In the genomic region with DNA sequence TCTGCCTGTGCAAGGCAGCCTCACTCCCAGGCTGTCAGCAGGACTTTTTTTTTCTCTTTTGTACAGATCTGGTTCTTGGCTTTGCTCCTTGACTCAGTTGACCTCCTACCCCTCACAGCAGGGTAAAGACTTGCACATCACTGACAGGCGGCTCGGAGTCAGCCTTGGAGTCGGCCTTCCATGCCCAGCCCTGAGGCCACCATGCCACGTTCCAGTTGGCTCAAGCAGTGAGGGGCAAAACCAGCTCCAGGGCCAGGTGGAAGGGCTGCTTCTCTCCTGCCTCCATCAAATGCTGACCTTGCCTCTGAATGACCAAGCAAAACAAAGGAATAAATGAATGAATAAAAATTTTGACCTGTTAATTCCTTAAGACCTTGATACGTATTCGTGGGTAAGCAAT, we compare ENCODE assay signal across 17 cellular contexts. TPM values are rescaled to one million over a fixed set of nuclear protein-coding genes. Genes with fewer than 3 reads are reported as not detected.
DNase-seq lines count a peak whose midpoint lies in the region; ATAC-seq, FAIRE-seq and TF ChIP-seq lines count a peak whose summit lies in the region.
"Had no signal": no experiment of that assay in that cellular context is flagged by ENCODE, and none has a peak within 500 bp of the region (broad histone marks: within the 10 kb centered on the region; RNA-seq: fewer than 3 reads in every experiment).

No MANE protein-coding gene starts in this region.

- H3K4me1 Mint-ChIP-seq in endodermal cell: no peaks in the 10 kb centered on the region
- H3K4me1 Mint-ChIP-seq: B cell, GM23338 had no signal

- peaks cover 16% of the 10 kb centered on the region for H3K9me3 Mint-ChIP-seq in endodermal cell
- H3K9me3 Mint-ChIP-seq: CD4-positive, alpha-beta T cell had no signal

- H3F3A ChIP-seq in SK-N-SH (replicated peaks; ENCODE audit: insufficient read depth): no peaks in the 10 kb centered on the region

- H3K27ac ChIP-seq in right lobe of liver (no peak overlapping the region), HepG2 (ENCODE audit: extremely low read length, insufficient read depth, low read length) (no peak overlapping the region), endodermal cell (ENCODE audit: low read depth, low read length) (no peak overlapping the region), osteoblast (ENCODE audit: low read depth, low read length) (no peak overlapping the region), upper lobe of right lung (no peak overlapping the region), SK-N-SH (ENCODE audit: low read depth in 2 of 2, low read length in 1 of 2) (no peak overlapping the region)

- no peak for ATAC-seq in right lobe of liver
- ATAC-seq in HepG2: no peak
- ATAC-seq in upper lobe of right lung: no peak
- no peak for ATAC-seq in HG03135 (IDR thresholded peaks at IDR 0.05; ENCODE audit: unreplicated experiment)
- ATAC-seq in SK-N-SH treated with all-trans-retinoic acid at 6 μM for 48 hours: no peak
- ATAC-seq: GM12878, GM23338 had no signal

- H3K9me2 ChIP-seq in SK-N-SH: no peaks in the 10 kb centered on the region

- H3K9ac ChIP-seq in HepG2 (ENCODE audit: insufficient read depth, low read depth, low read length) (no peak overlapping the region), endodermal cell (ENCODE audit: extremely low read depth, low read length, poor library complexity, severe bottlenecking) (no peak overlapping the region), SK-N-SH (no peak overlapping the region)

- TF ChIP-seq POLR2A in right lobe of liver (IDR thresholded peaks at IDR 0.05) (no peak), HepG2 (IDR thresholded peaks at IDR 0.05; ENCODE audit: insufficient read depth in 1 of 2, low read depth in 2 of 2, low read length in 2 of 2) (no peak)

- TF ChIP-seq EP300 in HepG2 (IDR thresholded peaks at IDR 0.05; ENCODE audit: low read depth in 2 of 2, low read length in 2 of 2): no peak
- no peak for TF ChIP-seq EP300 in HepG2 (CRISPR knock-in tag; IDR thresholded peaks at IDR 0.05; ENCODE audit: borderline replicate concordance)
- TF ChIP-seq EP300 in SK-N-SH (IDR thresholded peaks at IDR 0.05; ENCODE audit: borderline replicate concordance in 1 of 2, low read depth in 1 of 2, low read length in 1 of 2): no peak

- POLR2A ChIA-PET in HepG2 (lab: Yijun Ruan, JAX): no interaction called here
- POLR2A ChIA-PET in SK-N-SH (lab: Yijun Ruan, JAX): no interaction called here

- no TSS peak for BruUV-seq in HepG2 (replicated peaks; lab: Mats Ljungman, UMichigan)

- CTCF ChIA-PET in HepG2 (lab: Yijun Ruan, JAX; ENCODE audit: low intra/inter-chr PET ratio, low total read pairs): no interaction called here
- CTCF ChIA-PET in SK-N-SH (lab: Yijun Ruan, JAX): no interaction called here

- H3K4me2 ChIP-seq in HepG2 (ENCODE audit: low read depth, low read length) (no peak overlapping the region), osteoblast (ENCODE audit: insufficient read depth, low read length) (no peak overlapping the region), SK-N-SH (no peak overlapping the region)
- H3K4me2 ChIP-seq: GM23338 had no signal

- H3K27me3 ChIP-seq in right lobe of liver: no peaks in the 10 kb centered on the region
- peaks cover 8 to 23% of the 10 kb centered on the region in 2 experiments; a peak in 3 of 5 replicates for H3K27me3 ChIP-seq in HepG2 (ENCODE audit: control insufficient read depth in 1 of 2, insufficient read depth in 2 of 2, low read length in 2 of 2)
- H3K27me3 ChIP-seq in endodermal cell (ENCODE audit: control insufficient read depth, insufficient read depth, low read length, poor library complexity, severe bottlenecking): no peaks in the 10 kb centered on the region
- H3K27me3 ChIP-seq in osteoblast (ENCODE audit: insufficient read depth, low read length): no peaks in the 10 kb centered on the region
- no peaks in the 10 kb centered on the region for H3K27me3 ChIP-seq in upper lobe of right lung
- H3K27me3 ChIP-seq in SK-N-SH (ENCODE audit: insufficient read depth): no peaks in the 10 kb centered on the region

- TF ChIP-seq CTCF in right lobe of liver (IDR thresholded peaks at IDR 0.05) (no peak), HepG2 (CRISPR knock-in tag; IDR thresholded peaks at IDR 0.05) (no peak), endodermal cell (conservative IDR thresholded peaks at IDR 0.05) (no peak), osteoblast (IDR thresholded peaks at IDR 0.05; ENCODE audit: extremely low read depth, low read depth, low read length) (no peak), upper lobe of right lung (IDR thresholded peaks at IDR 0.05) (no peak), SK-N-SH (IDR thresholded peaks at IDR 0.05) (no peak)

- H3K4me3 Mint-ChIP-seq in endodermal cell: no peak overlapping the region
- H3K4me3 Mint-ChIP-seq: B cell; CD4-positive, alpha-beta T cell; GM23338 had no signal

- no peaks in the 10 kb centered on the region for H3K4me1 ChIP-seq in right lobe of liver
- no peaks in the 10 kb centered on the region for H3K4me1 ChIP-seq in HepG2 (ENCODE audit: insufficient read depth, low read length)
- no peaks in the 10 kb centered on the region for H3K4me1 ChIP-seq in endodermal cell (ENCODE audit: control insufficient read depth, insufficient read depth, low read length)
- H3K4me1 ChIP-seq in osteoblast (ENCODE audit: insufficient read depth, low read length): no peaks in the 10 kb centered on the region
- H3K4me1 ChIP-seq in upper lobe of right lung: no peaks in the 10 kb centered on the region
- H3K4me1 ChIP-seq in SK-N-SH (ENCODE audit: control insufficient read depth in 1 of 2, insufficient read depth in 2 of 2, low read depth in 1 of 2, low read length in 1 of 2): peaks cover 0 to 12% of the 10 kb centered on the region in 2 experiments; a peak in 1 of 4 replicates

- WGBS in right lobe of liver (ENCODE audit: insufficient coverage, low coverage, low lambda C conversion rate, missing lambda C conversion rate): 93% methylated on average over 3 of the region's 6 CpGs
- 19% methylated on average over 6 of the region's 6 CpGs for WGBS in HepG2 (ENCODE audit: low lambda C conversion rate)
- WGBS in endodermal cell (ENCODE audit: insufficient coverage in 1 of 2, insufficient read length in 1 of 2), 2 experiments: 70 to 79% methylated on average over 5 to 6 of the region's 6 CpGs
- 78% methylated on average over 6 of the region's 6 CpGs for WGBS in SK-N-SH (ENCODE audit: low lambda C conversion rate)

- H3K79me2 ChIP-seq in HepG2 (ENCODE audit: insufficient read depth, low read length) (no peaks in the 10 kb centered on the region), osteoblast (ENCODE audit: insufficient read depth, low read length) (no peaks in the 10 kb centered on the region), SK-N-SH (ENCODE audit: insufficient read depth) (no peaks in the 10 kb centered on the region)

- H4K20me1 ChIP-seq in HepG2 (ENCODE audit: insufficient read depth, low read length): no peaks in the 10 kb centered on the region
- no peaks in the 10 kb centered on the region for H4K20me1 ChIP-seq in osteoblast (ENCODE audit: insufficient read depth, low read length)
- no peaks in the 10 kb centered on the region for H4K20me1 ChIP-seq in SK-N-SH (ENCODE audit: insufficient read depth)

- no peak overlapping the region for H2AFZ ChIP-seq in HepG2 (ENCODE audit: low read length)
- H2AFZ ChIP-seq in osteoblast (ENCODE audit: low read length): no peak overlapping the region
- H2AFZ ChIP-seq in SK-N-SH (ENCODE audit: low read depth): no peak overlapping the region
- H2AFZ ChIP-seq: GM23338 had no signal

- H3K27me3 Mint-ChIP-seq in endodermal cell (ENCODE audit: insufficient read depth): no peaks in the 10 kb centered on the region
- H3K27me3 Mint-ChIP-seq: B cell; CD4-positive, alpha-beta T cell had no signal

- no peak overlapping the region for H3K4me3 ChIP-seq in right lobe of liver
- no peak overlapping the region for H3K4me3 ChIP-seq in HepG2 (replicated peaks in 1 of 3; ENCODE audit: insufficient read depth in 1 of 3, low read depth in 2 of 3, low read length in 3 of 3)
- no peak overlapping the region for H3K4me3 ChIP-seq in endodermal cell (ENCODE audit: low read length)
- H3K4me3 ChIP-seq in osteoblast (ENCODE audit: insufficient read depth, low read length): no peak overlapping the region
- H3K4me3 ChIP-seq in upper lobe of right lung: no peak overlapping the region
- no peak overlapping the region for H3K4me3 ChIP-seq in SK-N-SH (ENCODE audit: low read depth in 2 of 2, low read length in 1 of 2)
- H3K4me3 ChIP-seq: GM12878, GM23338 had no signal

- no peaks in the 10 kb centered on the region for H3K36me3 ChIP-seq in right lobe of liver
- H3K36me3 ChIP-seq in HepG2 (replicated peaks in 1 of 2; ENCODE audit: control insufficient read depth in 1 of 2, insufficient read depth in 2 of 2, low read length in 2 of 2): no peaks in the 10 kb centered on the region
- H3K36me3 ChIP-seq in endodermal cell (ENCODE audit: control insufficient read depth, insufficient read depth, low read length): no peaks in the 10 kb centered on the region
- H3K36me3 ChIP-seq in osteoblast (ENCODE audit: insufficient read depth, low read length): no peaks in the 10 kb centered on the region
- no peaks in the 10 kb centered on the region for H3K36me3 ChIP-seq in upper lobe of right lung
- no peaks in the 10 kb centered on the region for H3K36me3 ChIP-seq in SK-N-SH (replicated peaks in 1 of 2; ENCODE audit: control insufficient read depth in 1 of 2, insufficient read depth in 2 of 2, low read length in 1 of 2)

- intact Hi-C loops in right lobe of liver (cut with DNase I) (no loop called here), HepG2 (cut with micrococcal nuclease; ENCODE audit: unreplicated experiment) (no loop called here), upper lobe of right lung (cut with DNase I) (no loop called here)

- H3K27ac Mint-ChIP-seq in endodermal cell: no peak overlapping the region
- H3K27ac Mint-ChIP-seq: B cell; CD4-positive, alpha-beta T cell; GM23338 had no signal

- peaks cover 18% of the 10 kb centered on the region for H3K36me3 Mint-ChIP-seq in endodermal cell (ENCODE audit: low read depth)

- in situ Hi-C loops in HepG2 (cut with HindIII; ENCODE audit: extremely low pct_ligation_motif_present, low pct_unique_long_range_greater_than_20kb): loop anchor here (10.0 kb wide), 1 partner anchor 46 kb away; no protein-coding TSS in a partner anchor

- TF ChIP-seq RAD21 in HepG2 (CRISPR knock-in tag; IDR thresholded peaks at IDR 0.05) (no peak), SK-N-SH (IDR thresholded peaks at IDR 0.05; ENCODE audit: low read length) (no peak)

- DNase-seq in right lobe of liver (peak in 2 of 3 donors; percentile 17 to 27), HepG2 (ENCODE audit: low spot score) (no peak), endodermal cell (peak; percentile 35), osteoblast (ENCODE audit: insufficient read length, low spot score, missing footprints) (peak; percentile 75), upper lobe of right lung (peak; percentile 44), SK-N-SH (no peak)
- DNase-seq: C1 segment of cervical spinal cord, DMS79, H7 had no signal

- FAIRE-seq in HepG2 (lab: Jason Lieb, UNC): no peak
- FAIRE-seq: A204.1, GM12878, GM18507 had no signal

- H3K9me3 ChIP-seq in right lobe of liver: peaks cover 0 to 9% (median 0%) of the 10 kb centered on the region in 4 donors
- peaks cover 10% of the 10 kb centered on the region for H3K9me3 ChIP-seq in HepG2 (ENCODE audit: low read length)
- H3K9me3 ChIP-seq in endodermal cell (ENCODE audit: control insufficient read depth, low read length): peaks cover 7% of the 10 kb centered on the region
- H3K9me3 ChIP-seq in osteoblast (ENCODE audit: low read depth, low read length): peaks cover 8% of the 10 kb centered on the region
- peaks cover 6% of the 10 kb centered on the region for H3K9me3 ChIP-seq in upper lobe of right lung
- H3K9me3 ChIP-seq in SK-N-SH: no peaks in the 10 kb centered on the region

RNA-seq across cellular contexts. Expression of gene JAG2, which starts 27.6 kb away (rescaled TPM):
- total RNA-seq in right lobe of liver: 1 to 10 TPM; 1.1 to 3.5 (median 1.2) TPM
- total RNA-seq in HepG2 (2016; rRNA removed; fragmentation: Illumina TruSeq; extraction: Trizol): 0.04 TPM in 1 of 2 replicates, not detected in the other
- not detected in 2 replicates for total RNA-seq in HepG2 (2016; cell fraction: cytosol; rRNA removed; fragmentation: Illumina TruSeq; extraction: Trizol; ENCODE audit: low read depth)
- total RNA-seq in HepG2 (2016; cell fraction: insoluble cytoplasmic fraction; rRNA removed; fragmentation: Illumina TruSeq; extraction: Trizol): not detected in 2 replicates
- not detected in 2 replicates for total RNA-seq in HepG2 (2016; cell fraction: membrane; rRNA removed; fragmentation: Illumina TruSeq; extraction: Trizol)
- not detected in 2 replicates for total RNA-seq in HepG2 (2016; cell fraction: nucleus; rRNA removed; fragmentation: Illumina TruSeq; extraction: Trizol)
- 0.16 and 0.22 TPM in 2 replicates for polyA plus RNA-seq in HepG2 (2011; rRNA removed)
- 0.04 and 0.10 TPM in 2 replicates for polyA plus RNA-seq in HepG2 (2011; cell fraction: cytosol; rRNA removed)
- 1.3 and 3.3 TPM in 2 replicates for polyA plus RNA-seq in HepG2 (2011; cell fraction: nucleus; rRNA removed)
- polyA plus RNA-seq in HepG2 (2012): 0.16 TPM in 1 of 2 replicates, not detected in the other
- polyA plus RNA-seq in HepG2 (2016; cell fraction: cytosol; fragmentation: Illumina TruSeq; extraction: Trizol; ENCODE audit: low read depth): not detected in 2 replicates
- polyA plus RNA-seq in HepG2 (2016; cell fraction: insoluble cytoplasmic fraction; fragmentation: Illumina TruSeq; extraction: Trizol; ENCODE audit: low read depth): not detected in 2 replicates
- polyA plus RNA-seq in HepG2 (2016; cell fraction: membrane; fragmentation: Illumina TruSeq; extraction: Trizol; ENCODE audit: low read depth): not detected in 2 replicates
- polyA plus RNA-seq in HepG2 (2016; cell fraction: nucleus; fragmentation: Illumina TruSeq; extraction: Trizol; ENCODE audit: insufficient read depth, low read depth): not detected in 2 replicates
- polyA minus RNA-seq in HepG2 (2011; rRNA and poly(A)+ RNA removed; ENCODE audit: low replicate concordance): 0.36 and 6.6 TPM in 2 replicates
- 0.44 TPM in 1 of 2 replicates, not detected in the other for polyA minus RNA-seq in HepG2 (2011; cell fraction: cytosol; rRNA and poly(A)+ RNA removed)
- 0.13 TPM in 1 of 2 replicates, not detected in the other for polyA minus RNA-seq in HepG2 (2011; cell fraction: nucleus; rRNA and poly(A)+ RNA removed)
- total RNA-seq in endodermal cell: 1 to 10 TPM; 6.4 TPM
- 9.1 TPM for polyA plus RNA-seq in endodermal cell (2013, experiment 1 of 2)
- 5.2 TPM for polyA plus RNA-seq in endodermal cell (2013, experiment 2 of 2)
- 1.8 and 3.3 TPM in 2 replicates for total RNA-seq in osteoblast
- total RNA-seq in upper lobe of right lung: 31.2 TPM
- 1.7 TPM in 2 replicates for polyA plus RNA-seq in SK-N-SH (2012; rRNA removed)
- polyA plus RNA-seq in SK-N-SH (2012; cell fraction: cytosol; rRNA removed): 0.55 and 0.77 TPM in 2 replicates
- 8.9 and 10.2 TPM in 2 replicates for polyA plus RNA-seq in SK-N-SH (2012; cell fraction: nucleus; rRNA removed)

RNA-seq across cellular contexts. Expression of gene NUDT14, which starts 40.1 kb away (rescaled TPM):
- total RNA-seq in right lobe of liver (10 to 100 TPM in 5 of 6 experiments, 1 to 10 TPM in 1; 9.0 to 27.4 (median 11.4) TPM), HepG2 (2016; rRNA removed; fragmentation: Illumina TruSeq; extraction: Trizol) (4.0 and 5.8 TPM in 2 replicates), endodermal cell (10 to 100 TPM; 43.4 to 59.5 TPM), osteoblast (13.6 and 15.9 TPM in 2 replicates), upper lobe of right lung (59.1 TPM)
- total RNA-seq in HepG2 (2016; cell fraction: cytosol; rRNA removed; fragmentation: Illumina TruSeq; extraction: Trizol; ENCODE audit: low read depth): 9.0 and 9.9 TPM in 2 replicates
- 4.4 and 5.8 TPM in 2 replicates for total RNA-seq in HepG2 (2016; cell fraction: insoluble cytoplasmic fraction; rRNA removed; fragmentation: Illumina TruSeq; extraction: Trizol)
- 7.1 and 10.6 TPM in 2 replicates for total RNA-seq in HepG2 (2016; cell fraction: membrane; rRNA removed; fragmentation: Illumina TruSeq; extraction: Trizol)
- total RNA-seq in HepG2 (2016; cell fraction: nucleus; rRNA removed; fragmentation: Illumina TruSeq; extraction: Trizol): 2.4 and 2.7 TPM in 2 replicates
- polyA plus RNA-seq in HepG2 (2011; rRNA removed) (6.1 and 6.7 TPM in 2 replicates), SK-N-SH (2012; rRNA removed) (15.8 and 18.4 TPM in 2 replicates)
- 5.7 and 9.2 TPM in 2 replicates for polyA plus RNA-seq in HepG2 (2011; cell fraction: cytosol; rRNA removed)
- 5.6 and 6.5 TPM in 2 replicates for polyA plus RNA-seq in HepG2 (2011; cell fraction: nucleus; rRNA removed)
- polyA plus RNA-seq in HepG2 (2012): 4.5 and 5.4 TPM in 2 replicates
- polyA plus RNA-seq in HepG2 (2016; cell fraction: cytosol; fragmentation: Illumina TruSeq; extraction: Trizol; ENCODE audit: low read depth): 11.3 and 13.8 TPM in 2 replicates
- 4.0 and 5.1 TPM in 2 replicates for polyA plus RNA-seq in HepG2 (2016; cell fraction: insoluble cytoplasmic fraction; fragmentation: Illumina TruSeq; extraction: Trizol; ENCODE audit: low read depth)
- polyA plus RNA-seq in HepG2 (2016; cell fraction: membrane; fragmentation: Illumina TruSeq; extraction: Trizol; ENCODE audit: low read depth): 7.8 and 10.1 TPM in 2 replicates
- polyA plus RNA-seq in HepG2 (2016; cell fraction: nucleus; fragmentation: Illumina TruSeq; extraction: Trizol; ENCODE audit: insufficient read depth, low read depth): 5.5 and 5.6 TPM in 2 replicates
- 3.5 and 4.3 TPM in 2 replicates for polyA minus RNA-seq in HepG2 (2011; rRNA and poly(A)+ RNA removed; ENCODE audit: low replicate concordance)
- 1.3 and 3.4 TPM in 2 replicates for polyA minus RNA-seq in HepG2 (2011; cell fraction: cytosol; rRNA and poly(A)+ RNA removed)
- 1.3 and 1.9 TPM in 2 replicates for polyA minus RNA-seq in HepG2 (2011; cell fraction: nucleus; rRNA and poly(A)+ RNA removed)
- polyA plus RNA-seq in endodermal cell (2013, experiment 1 of 2): 20.9 TPM
- 20.4 TPM for polyA plus RNA-seq in endodermal cell (2013, experiment 2 of 2)
- 8.1 and 11.3 TPM in 2 replicates for polyA plus RNA-seq in SK-N-SH (2012; cell fraction: cytosol; rRNA removed)
- 27.3 and 44.1 TPM in 2 replicates for polyA plus RNA-seq in SK-N-SH (2012; cell fraction: nucleus; rRNA removed)

Comparison
In these comparisons a context has a peak if more than half of its experiments do, and no peak if none do; other contexts are left out.
1. DNase-seq: peak in right lobe of liver (2 of 3), endodermal cell (single experiment), osteoblast (single experiment) and upper lobe of right lung (single experiment); none in HepG2 (single experiment) and SK-N-SH (single experiment).